ENCODE assay signal across 13 cellular contexts in the genomic region with DNA sequence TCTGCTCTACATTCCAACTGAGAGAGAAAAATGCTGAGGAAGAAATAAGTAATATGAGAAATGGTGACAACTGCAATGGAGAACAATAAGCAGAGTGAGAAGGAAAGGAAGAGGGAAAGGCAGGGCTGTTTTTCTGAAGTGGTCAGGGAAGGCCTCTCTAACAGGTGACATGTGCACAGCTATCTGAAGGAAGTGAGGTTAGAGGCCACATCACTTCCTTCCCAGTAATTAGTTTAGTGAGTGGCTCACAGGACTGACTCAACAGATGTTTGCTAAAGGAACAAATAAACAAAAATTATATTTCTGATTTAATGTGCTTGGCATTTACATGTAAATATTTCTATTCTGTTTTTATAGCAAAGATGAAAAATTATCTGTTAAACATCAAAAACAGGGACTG.
A peak's percentile ranks its signal among the peaks of the same experiment; 100 is the strongest.
DNase-seq lines count a peak whose midpoint lies in the region; ATAC-seq, FAIRE-seq and TF ChIP-seq lines count a peak whose summit lies in the region.
"Had no signal": no experiment of that assay in that cellular context is flagged by ENCODE, and none has a peak within 500 bp of the region (broad histone marks: within the 10 kb centered on the region; RNA-seq: fewer than 3 reads in every experiment).

No MANE protein-coding gene starts in this region.

- ATAC-seq in HG02798 (IDR thresholded peaks at IDR 0.05; ENCODE audit: poor library complexity, unreplicated experiment) (peak; percentile 31), memory B cell (ENCODE audit: low read depth) (peak; percentile 37), gastroesophageal sphincter (no peak)
- peak; percentile 73 for ATAC-seq in activated CD8-positive, alpha-beta T cell treated with anti-CD3 and anti-CD28 coated beads for 36 hours
- ATAC-seq: left lung had no signal

- DNase-seq in GM12865 (ENCODE audit: low read depth) (peak; percentile 30), memory B cell (ENCODE audit: low spot score in 2 of 2) (no peak), GM12892 (ENCODE audit: insufficient read length) (no peak), midbrain (lab: John Stamatoyannopoulos, UW) (no peak)
- DNase-seq in activated CD8-positive, alpha-beta T cell treated with anti-CD3 and anti-CD28 coated beads for 36 hours, result no peak
- DNase-seq: Calu3, KG1, left lung, WERI-Rb-1 had no signal

- no peaks in the 10 kb centered on the region for H3K36me3 Mint-ChIP-seq in activated CD8-positive, alpha-beta T cell treated with anti-CD3 and anti-CD28 coated beads for 36 hours (ENCODE audit: low read depth)
- no peaks in the 10 kb centered on the region for H3K36me3 Mint-ChIP-seq in memory B cell

- H3K27ac ChIP-seq in gastroesophageal sphincter, result no peak overlapping the region
- H3K27ac ChIP-seq: RWPE1, WERI-Rb-1 had no signal

- H3K4me1 Mint-ChIP-seq in activated CD8-positive, alpha-beta T cell treated with anti-CD3 and anti-CD28 coated beads for 36 hours (ENCODE audit: low read depth), result peaks cover 1% of the 10 kb centered on the region
- peaks cover 4% of the 10 kb centered on the region for H3K4me1 Mint-ChIP-seq in memory B cell

- peaks cover 0 to 12% (median 0%) of the 10 kb centered on the region in 3 donors for H3K4me1 ChIP-seq in gastroesophageal sphincter

- H3K27me3 Mint-ChIP-seq in activated CD8-positive, alpha-beta T cell treated with anti-CD3 and anti-CD28 coated beads for 36 hours, result no peaks in the 10 kb centered on the region
- H3K27me3 Mint-ChIP-seq in memory B cell, result no peaks in the 10 kb centered on the region

- H3K27me3 ChIP-seq in gastroesophageal sphincter, result no peaks in the 10 kb centered on the region
- H3K27me3 ChIP-seq: left lung had no signal

- H3K4me3 ChIP-seq in GM12865 (ENCODE audit: low read depth, low read length), result no peak overlapping the region
- no peak overlapping the region for H3K4me3 ChIP-seq in gastroesophageal sphincter
- H3K4me3 ChIP-seq: left lung had no signal

- POLR2A ChIA-PET in activated CD8-positive, alpha-beta T cell treated with anti-CD3 and anti-CD28 coated beads for 36 hours (lab: Charles Lee), result no interaction called here

- no peak overlapping the region for H3K27ac Mint-ChIP-seq in activated CD8-positive, alpha-beta T cell treated with anti-CD3 and anti-CD28 coated beads for 36 hours
- H3K27ac Mint-ChIP-seq in memory B cell, result no peak overlapping the region
- H3K27ac Mint-ChIP-seq: activated T-helper 2 cell treated with anti-CD3 and anti-CD28 coated beads, Interferon-gamma antibody, Interleukin-2, Interleukin-4, amounts not matched to agents 10 μg/mL and 5 μg/mL and 100 μg/mL, durations not matched to agents 14 hours and 24 hours and 36 hours had no signal

- intact Hi-C loops in activated CD8-positive, alpha-beta T cell treated with anti-CD3 and anti-CD28 coated beads for 36 hours (cut with micrococcal nuclease), result no loop called here

- TF ChIP-seq POLR2A in GM12892 (IDR thresholded peaks at IDR 0.05; ENCODE audit: low read depth, low read length) (no peak), gastroesophageal sphincter (IDR thresholded peaks at IDR 0.05) (no peak)

- FAIRE-seq in GM12892 (lab: Jason Lieb, UNC), result no peak

- no peaks in the 10 kb centered on the region for H3K36me3 ChIP-seq in gastroesophageal sphincter
- H3K36me3 ChIP-seq: left lung, WERI-Rb-1 had no signal

- H3K9me3 Mint-ChIP-seq in activated CD8-positive, alpha-beta T cell treated with anti-CD3 and anti-CD28 coated beads for 36 hours, result no peaks in the 10 kb centered on the region
- H3K9me3 Mint-ChIP-seq in memory B cell, result no peaks in the 10 kb centered on the region
- H3K9me3 Mint-ChIP-seq: activated T-helper 2 cell treated with anti-CD3 and anti-CD28 coated beads, Interferon-gamma antibody, Interleukin-2, Interleukin-4, amounts not matched to agents 10 μg/mL and 5 μg/mL and 100 μg/mL, durations not matched to agents 14 hours and 24 hours and 36 hours had no signal

- no peaks in the 10 kb centered on the region for H3K9me3 ChIP-seq in gastroesophageal sphincter
- H3K9me3 ChIP-seq: left lung had no signal

- TF ChIP-seq CTCF in GM12865 (IDR thresholded peaks at IDR 0.05; ENCODE audit: insufficient read depth, low read depth, low read length, missing control alignments) (no peak), gastroesophageal sphincter (IDR thresholded peaks at IDR 0.05) (no peak)
- TF ChIP-seq CTCF in activated CD8-positive, alpha-beta T cell treated with anti-CD3 and anti-CD28 coated beads for 36 hours (IDR thresholded peaks at IDR 0.05), result no peak

- CTCF ChIA-PET in activated CD8-positive, alpha-beta T cell treated with anti-CD3 and anti-CD28 coated beads for 36 hours (lab: Charles Lee), result interaction anchor here (0.8 to 2.3 kb wide), 4 partner anchors 28 to 436 kb away, joined by 3 to 10 read pairs (median 5); no protein-coding TSS in a partner anchor

- no peak overlapping the region for H3K4me3 Mint-ChIP-seq in activated CD8-positive, alpha-beta T cell treated with anti-CD3 and anti-CD28 coated beads for 36 hours
- H3K4me3 Mint-ChIP-seq in memory B cell, result no peak overlapping the region

- TF ChIP-seq EP300 in gastroesophageal sphincter (IDR thresholded peaks at IDR 0.05), result no peak
